37 cellular contexts compared by ENCODE assay signal in the genomic region with DNA sequence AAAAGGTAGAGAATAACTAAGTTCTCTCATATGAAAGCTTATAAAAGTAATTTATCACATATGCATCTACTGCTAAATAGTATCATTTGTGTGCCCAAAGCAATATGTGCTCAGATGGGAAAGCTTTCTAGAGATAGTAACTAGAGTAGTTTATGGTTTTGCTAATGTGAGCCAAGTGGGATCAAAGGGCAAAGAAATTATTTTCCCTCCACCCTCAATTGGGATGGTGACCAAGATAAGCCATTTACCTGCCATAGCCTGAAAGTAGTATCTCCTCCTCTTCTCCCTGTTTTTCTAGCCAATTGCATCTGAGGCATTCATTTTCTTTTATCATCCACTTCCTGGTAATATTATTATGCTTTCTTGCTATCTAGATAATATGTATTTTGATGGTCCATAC. TPM values are rescaled to one million over a fixed set of nuclear protein-coding genes. Genes with fewer than 3 reads are reported as not detected.
"Had no signal": no experiment of that assay in that cellular context is flagged by ENCODE, and none has a peak within 500 bp of the region (broad histone marks: within the 10 kb centered on the region; RNA-seq: fewer than 3 reads in every experiment).

No MANE protein-coding gene starts in this region.

- H3K36me3 ChIP-seq: adrenal gland, brain microvascular endothelial cell, breast epithelium had no signal

- H3K4me1 ChIP-seq: adrenal gland, body of pancreas, breast epithelium had no signal

- H3K4me3 ChIP-seq: adrenal gland, body of pancreas, breast epithelium had no signal

- H3K9me3 ChIP-seq: adrenal gland, body of pancreas, breast epithelium had no signal

- FAIRE-seq: astrocyte, TTC549 had no signal

- ATAC-seq: activated CD8-positive, alpha-beta T cell treated with anti-CD3 and anti-CD28 coated beads for 36 hours; activated naive CD4-positive, alpha-beta T cell treated with anti-CD3 and anti-CD28 coated beads, Interleukin-2, amount 50 U/mL, for 72 hours; activated T-cell treated with anti-CD3 and anti-CD28 coated beads, Interleukin-2, amount 50 U/mL, for 4 hours; activated T-cell treated with anti-CD3 and anti-CD28 coated beads, Interleukin-2, amount 50 U/mL, for 72 hours; activated T-helper 17 cell treated with anti-CD3 and anti-CD28 coated beads, Interleukin-2, amount 50 U/mL, for 72 hours; body of pancreas had no signal

- H3K27ac ChIP-seq: adrenal gland, body of pancreas, brain microvascular endothelial cell, breast epithelium, VCaP had no signal

- DNase-seq: activated B cell treated with CpG ODN at 0.5 μM for 24 hours; activated CD4-positive, alpha-beta memory T cell treated with anti-CD3 and anti-CD28 coated beads for 36 hours; activated CD4-positive, alpha-beta T cell treated with anti-CD3 and anti-CD28 coated beads for 4 hours; activated CD4-positive, alpha-beta T cell treated with anti-CD3 and anti-CD28 coated beads, Interleukin-2, amount 10 ng/mL, durations not matched to agents 24 days and 14 days; activated CD4-positive, alpha-beta T cell treated with anti-CD3 and anti-CD28 coated beads, Interleukin-2, amount 50 U/mL, for 1 hour; activated CD4-positive, alpha-beta T cell treated with anti-CD3 and anti-CD28 coated beads, Interleukin-2, amount 50 U/mL, for 4 hours; activated CD4-positive, CD25-positive, alpha-beta regulatory T cell treated with anti-CD3 and anti-CD28 coated beads, Interleukin-2, amount 50 U/mL, for 72 hours; activated CD8-positive, alpha-beta memory T cell treated with anti-CD3 and anti-CD28 coated beads, Interleukin-2, amount 50 U/mL, for 4 hours; activated CD8-positive, alpha-beta T cell treated with anti-CD3 and anti-CD28 coated beads for 36 hours; activated effector memory CD4-positive, alpha-beta T cell treated with anti-CD3 and anti-CD28 coated beads, Interleukin-2, amount 50 U/mL, for 16 hours; activated gamma-delta T cell treated with Interleukin-2 at 50 U/mL for 16 hours; activated naive CD4-positive, alpha-beta T cell; activated naive CD4-positive, alpha-beta T cell treated with anti-CD3 and anti-CD28 coated beads for 36 hours; activated naive CD4-positive, alpha-beta T cell treated with anti-CD3 and anti-CD28 coated beads, Interleukin-2, amount 50 U/mL, for 16 hours; activated naive CD8-positive, alpha-beta T cell treated with anti-CD3 and anti-CD28 coated beads for 36 hours; activated T-cell treated with anti-CD3 and anti-CD28 coated beads for 4 hours; activated T-cell treated with anti-CD3 and anti-CD28 coated beads, Interleukin-2, amount 50 U/mL, for 1 hour; activated T-cell treated with anti-CD3 and anti-CD28 coated beads, Interleukin-2, amount 50 U/mL, for 4 hours; activated T-cell treated with anti-CD3 and anti-CD28 coated beads, Interleukin-2, amount 50 U/mL, for 72 hours; adrenal gland; amniotic stem cell; aorta; body of pancreas; brain microvascular endothelial cell; central memory CD4-positive, alpha-beta T cell; T-helper 1 cell; T-helper 2 cell; T-helper 9 cell had no signal

- H3K27me3 ChIP-seq: adrenal gland, body of pancreas, brain microvascular endothelial cell, breast epithelium had no signal

RNA-seq across cellular contexts. Expression of gene KCNJ16, which starts 41.9 kb away (rescaled TPM):
- total RNA-seq: activated B cell treated with CpG ODN at 0.5 μM for 24 hours; activated CD4-positive, alpha-beta memory T cell treated with anti-CD3 and anti-CD28 coated beads for 36 hours; activated CD4-positive, alpha-beta T cell treated with anti-CD3 and anti-CD28 coated beads, Interleukin-2, amount 10 ng/mL, durations not matched to agents 24 days and 14 days; activated CD8-positive, alpha-beta memory T cell treated with anti-CD3 and anti-CD28 coated beads for 36 hours; activated CD8-positive, alpha-beta T cell treated with anti-CD3 and anti-CD28 coated beads for 36 hours; activated naive CD4-positive, alpha-beta T cell treated with anti-CD3 and anti-CD28 coated beads for 36 hours; activated naive CD4-positive, alpha-beta T cell treated with anti-CD3 and anti-CD28 coated beads, Interleukin-2, amount 50 U/mL, for 72 hours; activated naive CD8-positive, alpha-beta T cell treated with anti-CD3 and anti-CD28 coated beads for 36 hours; activated T-cell treated with anti-CD3 and anti-CD28 coated beads, Interleukin-2, amount 50 U/mL, for 4 hours; activated T-cell treated with anti-CD3 and anti-CD28 coated beads, Interleukin-2, amount 50 U/mL, for 72 hours; activated T-helper 1 cell treated with anti-CD3 and anti-CD28 coated beads, Interleukin-12 subunit alpha, Interleukin-12 subunit beta, Interleukin-2, Interleukin-4 antibody, amounts not matched to agents 30 ng/mL and 10 ng/mL and 1 ng/mL, durations not matched to agents 14 hours and 24 hours and 36 hours; activated T-helper 17 cell treated with anti-CD3 and anti-CD28 coated beads, Interleukin-2, amount 50 U/mL, for 72 hours; cardiac septum had no signal
- polyA plus RNA-seq: aorta had no signal
